Comparison of ENCODE assay signal across 1 cellular context in the genomic region with DNA sequence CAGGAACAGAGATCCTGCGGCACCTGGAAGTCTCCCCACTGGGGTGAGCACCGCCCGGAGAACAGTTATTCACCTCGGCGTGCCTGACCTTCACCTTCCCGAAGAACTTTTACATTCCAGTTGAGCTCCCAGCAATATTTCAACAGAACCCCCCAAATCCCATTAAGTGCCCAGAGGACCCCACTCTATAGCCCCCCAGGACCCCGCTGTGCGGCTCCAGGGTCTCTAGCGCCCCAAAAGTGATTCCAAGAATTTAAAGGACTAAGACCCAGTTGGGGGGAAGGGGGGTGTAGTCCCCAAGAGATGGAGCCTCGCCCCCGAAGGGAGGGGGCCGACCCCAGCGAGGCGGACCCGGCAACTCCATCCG.
TF ChIP-seq lines count a peak whose summit lies in the region.

No MANE protein-coding gene starts in this region.

TF ChIP-seq in HepG2, 621 proteins besides CTCF, POLR2A, EP300 and RAD21 (continued from another document):
- TF ChIP-seq, protein P1, sequence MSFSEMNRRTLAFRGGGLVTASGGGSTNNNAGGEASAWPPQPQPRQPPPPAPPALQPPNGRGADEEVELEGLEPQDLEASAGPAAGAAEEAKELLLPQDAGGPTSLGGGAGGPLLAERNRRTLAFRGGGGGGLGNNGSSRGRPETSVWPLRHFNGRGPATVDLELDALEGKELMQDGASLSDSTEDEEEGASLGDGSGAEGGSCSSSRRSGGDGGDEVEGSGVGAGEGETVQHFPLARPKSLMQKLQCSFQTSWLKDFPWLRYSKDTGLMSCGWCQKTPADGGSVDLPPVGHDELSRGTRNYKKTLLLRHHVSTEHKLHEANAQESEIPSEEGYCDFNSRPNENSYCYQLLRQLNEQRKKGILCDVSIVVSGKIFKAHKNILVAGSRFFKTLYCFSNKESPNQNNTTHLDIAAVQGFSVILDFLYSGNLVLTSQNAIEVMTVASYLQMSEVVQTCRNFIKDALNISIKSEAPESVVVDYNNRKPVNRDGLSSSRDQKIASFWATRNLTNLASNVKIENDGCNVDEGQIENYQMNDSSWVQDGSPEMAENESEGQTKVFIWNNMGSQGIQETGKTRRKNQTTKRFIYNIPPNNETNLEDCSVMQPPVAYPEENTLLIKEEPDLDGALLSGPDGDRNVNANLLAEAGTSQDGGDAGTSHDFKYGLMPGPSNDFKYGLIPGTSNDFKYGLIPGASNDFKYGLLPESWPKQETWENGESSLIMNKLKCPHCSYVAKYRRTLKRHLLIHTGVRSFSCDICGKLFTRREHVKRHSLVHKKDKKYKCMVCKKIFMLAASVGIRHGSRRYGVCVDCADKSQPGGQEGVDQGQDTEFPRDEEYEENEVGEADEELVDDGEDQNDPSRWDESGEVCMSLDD (CRISPR knock-in tag; IDR thresholded peaks at IDR 0.05; ENCODE audit: borderline replicate concordance) = peak; percentile 51; the same call in 1 of the 2 replicates
